Comparison of ENCODE assay signal across 10 cellular contexts in genomic region chr22:19772673-19773469, GRCh38. TPM values are rescaled to one million over a fixed set of nuclear protein-coding genes. Genes with fewer than 3 reads are reported as not detected.
DNase-seq lines count a peak whose midpoint lies in the region; ATAC-seq and TF ChIP-seq lines count a peak whose summit lies in the region.
"Had no signal": no experiment of that assay in that cellular context is flagged by ENCODE, and none has a peak within 500 bp of the region (broad histone marks: within the 10 kb centered on the region; RNA-seq: fewer than 3 reads in every experiment).

No MANE protein-coding gene starts in this region.

- in situ Hi-C loops in GM13976 (cut with MboI; ENCODE audit: low sequenced_read_pairs, unreplicated experiment), result no loop called here

- ATAC-seq in GM21825 (IDR thresholded peaks at IDR 0.05; ENCODE audit: unreplicated experiment) (peak; percentile 60), HG02610 (IDR thresholded peaks at IDR 0.05; ENCODE audit: unreplicated experiment) (no peak)
- ATAC-seq: activated CD4-positive, CD25-positive, alpha-beta regulatory T cell treated with anti-CD3 and anti-CD28 coated beads, Interleukin-2, amount 50 U/mL, for 24 hours had no signal

- DNase-seq in GM13976 (ENCODE audit: low spot score) (no peak), NAMALWA (ENCODE audit: low spot score) (peak; percentile 52), lung microvascular endothelial cell (ENCODE audit: low read depth in 2 of 2) (peak; percentile 51 to 63), kidney tubule cell (ENCODE audit: low spot score) (no peak), cortex of kidney (lab: John Stamatoyannopoulos, UW) (no peak)
- DNase-seq in activated CD8-positive, alpha-beta memory T cell treated with anti-CD3 and anti-CD28 coated beads, Interleukin-2, amount 50 U/mL, for 4 hours, result no peak
- DNase-seq: NCI-H2227 treated with DMSO at 0.1 percent for 48 hours had no signal

- TF ChIP-seq CTCF in GM13976 (IDR thresholded peaks at IDR 0.05; ENCODE audit: borderline replicate concordance, control extremely low read depth, extremely low read depth, insufficient read depth, missing control alignments), result peak; percentile 27

RNA-seq across cellular contexts. Expression of gene TBX1, which starts 12.3 kb away (rescaled TPM):
- total RNA-seq in lung microvascular endothelial cell, result 29.0 and 74.2 TPM in 2 replicates

RNA-seq across cellular contexts. Expression of gene GP1BB, which starts 49.5 kb away (rescaled TPM):
- total RNA-seq in lung microvascular endothelial cell, result 2.6 and 3.0 TPM in 2 replicates

RNA-seq across cellular contexts. Expression of gene SEPTIN5, which starts 58.6 kb away (rescaled TPM):
- total RNA-seq in lung microvascular endothelial cell, result 14.8 and 19.8 TPM in 2 replicates

Comparison
In these comparisons a context has a peak if more than half of its experiments do, and no peak if none do; other contexts are left out.
1. DNase-seq: peak in NAMALWA (single experiment) and lung microvascular endothelial cell (2 of 2); none in GM13976 (single experiment), kidney tubule cell (single experiment), cortex of kidney (single experiment) and activated CD8-positive, alpha-beta memory T cell treated with anti-CD3 and anti-CD28 coated beads, Interleukin-2, amount 50 U/mL, for 4 hours (single experiment).